In the genomic region with DNA sequence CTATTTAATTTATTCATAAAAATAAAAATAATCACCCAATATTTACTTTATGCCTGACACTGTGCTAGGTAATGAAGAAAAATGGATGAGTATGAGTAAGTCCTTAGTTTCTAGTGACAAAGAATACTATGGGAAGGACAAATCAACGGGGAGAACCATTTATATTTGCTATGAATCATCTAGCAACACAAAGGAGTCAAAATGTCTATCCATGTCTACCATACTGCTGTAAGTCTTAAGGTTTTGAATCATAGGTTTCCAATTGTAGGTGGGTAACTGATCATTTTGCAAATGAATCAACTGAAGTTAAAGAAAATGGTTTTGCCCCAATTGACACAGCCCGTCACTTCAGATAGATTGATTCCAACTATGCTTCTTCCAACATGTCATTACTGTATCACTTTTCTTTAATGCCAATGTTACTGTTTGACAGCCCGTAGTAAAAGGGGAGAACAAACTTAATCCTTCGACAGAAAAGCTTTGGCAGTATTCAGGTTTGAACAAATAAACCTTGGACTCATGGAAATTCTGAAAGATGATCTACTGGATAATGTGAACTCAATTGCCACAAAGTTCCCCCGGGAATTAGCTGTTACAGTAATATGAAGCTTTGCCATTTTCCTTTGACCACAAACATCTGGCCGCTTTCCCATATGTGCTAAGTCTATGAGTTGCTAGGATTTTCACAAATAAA, we compare ENCODE assay signal across 12 cellular contexts. TPM values are rescaled to one million over a fixed set of nuclear protein-coding genes. Genes with fewer than 3 reads are reported as not detected.
DNase-seq lines count a peak whose midpoint lies in the region; ATAC-seq, FAIRE-seq and TF ChIP-seq lines count a peak whose summit lies in the region.
"Had no signal": no experiment of that assay in that cellular context is flagged by ENCODE, and none has a peak within 500 bp of the region (broad histone marks: within the 10 kb centered on the region; RNA-seq: fewer than 3 reads in every experiment).

No MANE protein-coding gene starts in this region.

- H3K4me1 ChIP-seq in spleen, result no peaks in the 10 kb centered on the region

- TF ChIP-seq POLR2A in H54 (IDR thresholded peaks at IDR 0.05; ENCODE audit: low read depth, low read length) (no peak), spleen (IDR thresholded peaks at IDR 0.05) (no peak)

- DNase-seq in H54 (ENCODE audit: insufficient read length, low spot score), result no peak
- peak; percentile 90 for DNase-seq in NCI-H2227 treated with DMSO at 0.1 percent for 48 hours (lab: John Stamatoyannopoulos, UW)
- peak; percentile 99 for DNase-seq in dedifferentiated amniotic fluid mesenchymal stem cell (ENCODE audit: extremely low spot score)
- peak; percentile 55 for DNase-seq in sciatic nerve (ENCODE audit: low spot score)
- no peak for DNase-seq in cerebellar nuclear complex (lab: John Stamatoyannopoulos, UW)
- DNase-seq in spleen, result no peak
- DNase-seq: activated B cell treated with CpG ODN at 0.5 μM for 24 hours, NCI-H146 had no signal

- H3K9me3 ChIP-seq in spleen, result no peaks in the 10 kb centered on the region
- H3K9me3 ChIP-seq: thoracic aorta had no signal

- H3K27me3 ChIP-seq in spleen (replicated peaks in 1 of 7), result no peaks in the 10 kb centered on the region

- TF ChIP-seq CTCF in spleen (IDR thresholded peaks at IDR 0.05 in 8 of 11, conservative IDR thresholded peaks at IDR 0.05 in 3 of 11), result no peak

- H3K4me3 ChIP-seq in spleen, result no peak overlapping the region
- H3K4me3 ChIP-seq: thoracic aorta had no signal

- no peaks in the 10 kb centered on the region for H3K36me3 ChIP-seq in spleen
- H3K36me3 ChIP-seq: thoracic aorta had no signal

- intact Hi-C loops in sciatic nerve (cut with DNase I), result no loop called here
- intact Hi-C loops in spleen (cut with DNase I; ENCODE audit: low total_unique reads), result no loop called here

- H3K27ac ChIP-seq in spleen, result peak overlapping the region in 2 of 8 donors; percentile 7 to 52
- H3K27ac ChIP-seq: thoracic aorta had no signal

- FAIRE-seq in H54 (lab: Jason Lieb, UNC), result peak; percentile 61
- FAIRE-seq: islet of Langerhans had no signal

- WGBS in spleen, 5 donors, result 65 to 85% (median 80%) methylated on average over 6 of the region's 6 CpGs

- ATAC-seq in sciatic nerve, result peak; percentile 62
- ATAC-seq in HG02981 (IDR thresholded peaks at IDR 0.05; ENCODE audit: unreplicated experiment), result no peak

RNA-seq across cellular contexts. Expression of a gene that starts 3.2 kb away (rescaled TPM):
- total RNA-seq in sciatic nerve, result not detected
- 1 to 10 TPM in 6 of 7 donors, under 1 TPM in 1; 0.39 to 3.6 (median 2.4) TPM for total RNA-seq in spleen
- polyA plus RNA-seq in spleen, result 1 to 10 TPM in 1 of 3 donors, under 1 TPM in 2; 0.37 to 2.3 (median 0.74) TPM
- total RNA-seq: activated B cell treated with CpG ODN at 0.5 μM for 24 hours, thoracic aorta had no signal

RNA-seq across cellular contexts. Expression of a gene that starts 40.6 kb away (rescaled TPM):
- total RNA-seq in sciatic nerve (not detected), spleen (not detected)
- not detected for polyA plus RNA-seq in spleen
- total RNA-seq: activated B cell treated with CpG ODN at 0.5 μM for 24 hours, cardiac septum, thoracic aorta had no signal

RNA-seq across cellular contexts. Expression of a gene that starts 47.0 kb away (rescaled TPM):
- total RNA-seq in sciatic nerve, result 25.9 TPM
- 10 to 100 TPM; 24.5 to 48.7 (median 34.0) TPM for total RNA-seq in spleen
- 10 to 100 TPM in 1 of 3 donors, 1 to 10 TPM in 2; 8.0 to 13.4 (median 9.7) TPM for polyA plus RNA-seq in spleen

Comparison
In these comparisons a context has a peak if more than half of its experiments do, and no peak if none do; other contexts are left out.
1. DNase-seq: peak in NCI-H2227 treated with DMSO at 0.1 percent for 48 hours (single experiment), dedifferentiated amniotic fluid mesenchymal stem cell (single experiment) and sciatic nerve (single experiment); none in H54 (single experiment), cerebellar nuclear complex (0 of 2) and spleen (single experiment).